Comparison of ENCODE assay signal across 8 cellular contexts in genomic region chr22:30421695-30422480, GRCh38. TPM values are rescaled to one million over a fixed set of nuclear protein-coding genes. Genes with fewer than 3 reads are reported as not detected.
DNase-seq lines count a peak whose midpoint lies in the region; FAIRE-seq and TF ChIP-seq lines count a peak whose summit lies in the region.

No MANE protein-coding gene starts in this region.

- FAIRE-seq in RCC 7860 (lab: Jason Lieb, UNC): no peak

- peaks cover 26% of the 10 kb centered on the region for H3K36me3 ChIP-seq in endodermal cell (ENCODE audit: control insufficient read depth, insufficient read depth, low read length)

- no peaks in the 10 kb centered on the region for H3K9me3 ChIP-seq in endodermal cell (ENCODE audit: control insufficient read depth, low read length)

- H3K4me3 Mint-ChIP-seq in endodermal cell: peak overlapping the region; percentile 79
- H3K4me3 Mint-ChIP-seq in osteocyte (ENCODE audit: unreplicated experiment): peak overlapping the region; percentile 86

- TF ChIP-seq CTCF in endodermal cell (conservative IDR thresholded peaks at IDR 0.05) (no peak), osteocyte (IDR thresholded peaks at IDR 0.05) (no peak), GM13977 (IDR thresholded peaks at IDR 0.05; ENCODE audit: extremely low read depth, insufficient read depth, missing control alignments) (no peak)

- no peaks in the 10 kb centered on the region for H3K9me3 Mint-ChIP-seq in endodermal cell
- H3K9me3 Mint-ChIP-seq in osteocyte (ENCODE audit: unreplicated experiment): no peaks in the 10 kb centered on the region

- H3K27me3 Mint-ChIP-seq in endodermal cell (ENCODE audit: insufficient read depth) (no peaks in the 10 kb centered on the region), osteocyte (ENCODE audit: unreplicated experiment) (no peaks in the 10 kb centered on the region)

- DNase-seq in Caki2 (ENCODE audit: low read depth) (peak; percentile 37), RCC 7860 (ENCODE audit: low spot score) (peak; percentile 42), endodermal cell (no peak), osteocyte (ENCODE audit: extremely low spot score, unreplicated experiment) (no peak), GM13977 (ENCODE audit: low spot score) (no peak), NCI-H187 treated with DMSO at 0.1 percent for 48 hours (lab: John Stamatoyannopoulos, UW) (no peak), NCI-H526 (lab: John Stamatoyannopoulos, UW) (no peak), NCI-H1048 (lab: John Stamatoyannopoulos, UW) (no peak)

- WGBS in endodermal cell (ENCODE audit: insufficient coverage in 1 of 2, insufficient read length in 1 of 2), 2 experiments: 76 to 78% methylated on average over 4 to 7 of the region's 8 CpGs

- H3K4me1 Mint-ChIP-seq in endodermal cell (peaks cover 34% of the 10 kb centered on the region), osteocyte (ENCODE audit: unreplicated experiment) (peaks cover 51% of the 10 kb centered on the region)

- peak overlapping the region; percentile 85 for H3K4me3 ChIP-seq in endodermal cell (ENCODE audit: low read length)

- H3K9ac ChIP-seq in endodermal cell (ENCODE audit: extremely low read depth, low read length, poor library complexity, severe bottlenecking): peak overlapping the region; percentile 7

- peaks cover 19% of the 10 kb centered on the region for H3K4me1 ChIP-seq in endodermal cell (ENCODE audit: control insufficient read depth, insufficient read depth, low read length)

- no peaks in the 10 kb centered on the region for H3K27me3 ChIP-seq in endodermal cell (ENCODE audit: control insufficient read depth, insufficient read depth, low read length, poor library complexity, severe bottlenecking)

- peak overlapping the region; percentile 97 for H3K27ac Mint-ChIP-seq in endodermal cell
- peak overlapping the region; percentile 94 for H3K27ac Mint-ChIP-seq in osteocyte (ENCODE audit: unreplicated experiment)

- peak overlapping the region; percentile 95 for H3K27ac ChIP-seq in endodermal cell (ENCODE audit: low read depth, low read length)

- H3K36me3 Mint-ChIP-seq in endodermal cell (ENCODE audit: low read depth) (peaks cover 31% of the 10 kb centered on the region), osteocyte (ENCODE audit: unreplicated experiment) (peaks cover 17% of the 10 kb centered on the region)

- in situ Hi-C loops in Caki2 (cut with HindIII; ENCODE audit: low pct_unique_long_range_greater_than_20kb, low sequenced_read_pairs) (no loop called here), GM13977 (cut with MboI; ENCODE audit: low pct_unique_long_range_greater_than_20kb, low sequenced_read_pairs, unreplicated experiment) (no loop called here)

RNA-seq across cellular contexts. Expression of gene MTFP1, which starts 3.7 kb away (rescaled TPM):
- 151 and 189 TPM in 2 replicates for total RNA-seq in Caki2 (2014; rRNA removed; shearing (Covaris generic); ENCODE audit: low replicate concordance)
- total RNA-seq in endodermal cell: 10 to 100 TPM; 25.9 to 30.8 TPM
- 26.7 TPM for polyA plus RNA-seq in endodermal cell (2013, experiment 1 of 2)
- polyA plus RNA-seq in endodermal cell (2013, experiment 2 of 2): 20.0 TPM
- 8.4 and 10.5 TPM in 2 replicates for total RNA-seq in osteocyte

RNA-seq across cellular contexts. Expression of gene SEC14L2, which starts 25.1 kb away (rescaled TPM):
- total RNA-seq in Caki2 (2014; rRNA removed; shearing (Covaris generic); ENCODE audit: low replicate concordance): 10.6 and 12.9 TPM in 2 replicates
- total RNA-seq in endodermal cell (10 to 100 TPM; 13.9 to 19.1 TPM), osteocyte (14.9 and 19.0 TPM in 2 replicates)
- polyA plus RNA-seq in endodermal cell (2013, experiment 1 of 2): 7.4 TPM
- 7.7 TPM for polyA plus RNA-seq in endodermal cell (2013, experiment 2 of 2)

RNA-seq across cellular contexts. Expression of gene RNF215, which starts 34.7 kb away (rescaled TPM):
- 53.2 and 91.7 TPM in 2 replicates for total RNA-seq in Caki2 (2014; rRNA removed; shearing (Covaris generic); ENCODE audit: low replicate concordance)
- 10 to 100 TPM; 44.0 to 46.7 TPM for total RNA-seq in endodermal cell
- polyA plus RNA-seq in endodermal cell (2013, experiment 1 of 2): 24.2 TPM
- 25.6 TPM for polyA plus RNA-seq in endodermal cell (2013, experiment 2 of 2)
- 36.1 and 36.6 TPM in 2 replicates for total RNA-seq in osteocyte

RNA-seq across cellular contexts. Expression of gene SEC14L3, which starts 49.9 kb away (rescaled TPM):
- not detected in 2 replicates for total RNA-seq in Caki2 (2014; rRNA removed; shearing (Covaris generic); ENCODE audit: low replicate concordance)
- total RNA-seq in endodermal cell (not detected), osteocyte (not detected in 2 replicates)
- polyA plus RNA-seq in endodermal cell (2013, experiment 1 of 2): not detected
- polyA plus RNA-seq in endodermal cell (2013, experiment 2 of 2): not detected

Comparison
In these comparisons a context has a peak if more than half of its experiments do, and no peak if none do; other contexts are left out.
1. DNase-seq: peak in Caki2 (single experiment) and RCC 7860 (single experiment); none in endodermal cell (single experiment), osteocyte (single experiment), GM13977 (single experiment), NCI-H187 treated with DMSO at 0.1 percent for 48 hours (single experiment), NCI-H526 (0 of 2) and NCI-H1048 (single experiment).